In the genomic region with DNA sequence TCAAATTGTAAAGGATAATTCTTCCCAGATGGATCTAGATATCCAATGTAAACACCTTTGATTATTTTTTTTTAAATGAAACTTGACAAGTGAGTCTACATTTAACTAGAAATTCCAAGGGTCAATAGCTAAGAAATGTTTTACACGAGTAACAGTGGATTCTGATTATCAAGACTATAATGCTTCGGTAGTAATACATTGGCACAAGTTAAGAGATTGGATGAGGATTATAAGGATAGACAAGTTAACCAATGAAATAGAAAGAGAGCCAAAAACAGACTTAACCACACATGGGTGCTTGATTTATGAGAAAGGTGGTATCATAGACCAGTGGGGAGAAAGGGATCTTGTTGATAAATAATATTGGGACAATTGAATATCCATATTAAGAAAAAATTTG, we compare ENCODE assay signal across 22 cellular contexts.
"Had no signal": no experiment of that assay in that cellular context is flagged by ENCODE, and none has a peak within 500 bp of the region (broad histone marks: within the 10 kb centered on the region; RNA-seq: fewer than 3 reads in every experiment).

No MANE protein-coding gene starts in this region.

- H3K4me3 Mint-ChIP-seq: activated CD4-positive, alpha-beta T cell treated with anti-CD3 and anti-CD28 coated beads, Interleukin-2, amount 10 ng/mL, durations not matched to agents 7 days and 5 days; activated CD8-positive, alpha-beta memory T cell treated with anti-CD3 and anti-CD28 coated beads, Interleukin-2, amount 10 ng/mL, durations not matched to agents 7 days and 5 days; activated CD8-positive, alpha-beta T cell treated with anti-CD3 and anti-CD28 coated beads for 36 hours; activated naive CD4-positive, alpha-beta T cell treated with anti-CD3 and anti-CD28 coated beads, Interleukin-2, amount 10 ng/mL, durations not matched to agents 7 days and 5 days; activated naive CD8-positive, alpha-beta T cell treated with anti-CD3 and anti-CD28 coated beads, Interleukin-2, amount 50 U/mL, for 24 hours; mesothelial cell of epicardium; naive thymus-derived CD8-positive, alpha-beta T cell had no signal

- H3K27me3 ChIP-seq: esophagus squamous epithelium, gastrocnemius medialis, thyroid gland had no signal

- H3K4me3 ChIP-seq: esophagus squamous epithelium, gastrocnemius medialis, lung, thyroid gland had no signal

- H3K4me1 ChIP-seq: gastrocnemius medialis, thyroid gland had no signal

- H3K4me1 Mint-ChIP-seq: activated CD4-positive, alpha-beta T cell treated with anti-CD3 and anti-CD28 coated beads, Interleukin-2, amount 10 ng/mL, durations not matched to agents 7 days and 5 days; activated CD8-positive, alpha-beta memory T cell treated with anti-CD3 and anti-CD28 coated beads, Interleukin-2, amount 10 ng/mL, durations not matched to agents 7 days and 5 days; brain had no signal

- H3K36me3 ChIP-seq: esophagus squamous epithelium, gastrocnemius medialis, thyroid gland, WERI-Rb-1 had no signal

- H3K36me3 Mint-ChIP-seq: activated CD8-positive, alpha-beta memory T cell treated with anti-CD3 and anti-CD28 coated beads, Interleukin-2, amount 10 ng/mL, durations not matched to agents 7 days and 5 days; activated naive CD4-positive, alpha-beta T cell treated with anti-CD3 and anti-CD28 coated beads, Interleukin-2, amount 10 ng/mL, durations not matched to agents 7 days and 5 days; brain had no signal

- H3K27ac ChIP-seq: esophagus squamous epithelium, gastrocnemius medialis, thyroid gland, WERI-Rb-1 had no signal

- H3K27me3 Mint-ChIP-seq: activated CD4-positive, alpha-beta T cell treated with anti-CD3 and anti-CD28 coated beads, Interleukin-2, amount 10 ng/mL, durations not matched to agents 7 days and 5 days; activated CD8-positive, alpha-beta memory T cell treated with anti-CD3 and anti-CD28 coated beads, Interleukin-2, amount 10 ng/mL, durations not matched to agents 7 days and 5 days; activated CD8-positive, alpha-beta T cell treated with anti-CD3 and anti-CD28 coated beads for 36 hours; activated naive CD8-positive, alpha-beta T cell treated with anti-CD3 and anti-CD28 coated beads, Interleukin-2, amount 50 U/mL, for 24 hours; progenitor cell of endocrine pancreas had no signal

- H3K9me3 ChIP-seq: esophagus squamous epithelium, thyroid gland had no signal

- H3K27ac Mint-ChIP-seq: activated CD4-positive, alpha-beta T cell treated with anti-CD3 and anti-CD28 coated beads, Interleukin-2, amount 10 ng/mL, durations not matched to agents 7 days and 5 days; activated CD8-positive, alpha-beta memory T cell treated with anti-CD3 and anti-CD28 coated beads, Interleukin-2, amount 10 ng/mL, durations not matched to agents 7 days and 5 days; activated naive CD4-positive, alpha-beta T cell treated with anti-CD3 and anti-CD28 coated beads, Interleukin-2, amount 10 ng/mL, durations not matched to agents 7 days and 5 days; activated naive CD8-positive, alpha-beta T cell treated with anti-CD3 and anti-CD28 coated beads, Interleukin-2, amount 50 U/mL, for 24 hours; naive thymus-derived CD8-positive, alpha-beta T cell had no signal

- DNase-seq: activated CD4-positive, alpha-beta T cell treated with anti-CD3 and anti-CD28 coated beads, Interleukin-2, amount 10 ng/mL, durations not matched to agents 7 days and 5 days; activated CD4-positive, CD25-positive, alpha-beta regulatory T cell treated with anti-CD3 and anti-CD28 coated beads, Interleukin-2, amount 50 U/mL, for 72 hours; activated CD8-positive, alpha-beta memory T cell treated with anti-CD3 and anti-CD28 coated beads, Interleukin-2, amount 10 ng/mL, durations not matched to agents 7 days and 5 days; activated CD8-positive, alpha-beta T cell treated with anti-CD3 and anti-CD28 coated beads for 36 hours; activated effector memory CD4-positive, alpha-beta T cell treated with anti-CD3 and anti-CD28 coated beads, Interleukin-2, amount 50 U/mL, for 16 hours; activated naive CD4-positive, alpha-beta T cell treated with anti-CD3 and anti-CD28 coated beads, Interleukin-2, amount 10 ng/mL, durations not matched to agents 7 days and 5 days; activated naive CD8-positive, alpha-beta T cell treated with anti-CD3 and anti-CD28 coated beads, Interleukin-2, amount 50 U/mL, for 24 hours; activated T-cell treated with anti-CD3 and anti-CD28 coated beads for 4 hours; caudate nucleus; effector memory CD4-positive, alpha-beta T cell; esophagus squamous epithelium; gastrocnemius medialis; naive thymus-derived CD8-positive, alpha-beta T cell; stimulated activated CD4-positive, alpha-beta T cell treated with anti-CD3 and anti-CD28 coated beads, Interleukin-12 subunit alpha, Interleukin-12 subunit beta, amount 100 ng/mL, for 4 hours; stimulated activated CD4-positive, alpha-beta T cell treated with anti-CD3 and anti-CD28 coated beads, Interleukin-4, amount 100 ng/mL, for 4 hours; stimulated activated naive CD8-positive, alpha-beta T cell treated with anti-CD3 and anti-CD28 coated beads, Interleukin-15, Interleukin-2, amounts not matched to agents 100 U/mL and 50 U/mL, for 24 hours; thyroid gland; WERI-Rb-1 had no signal

- H3K9me3 Mint-ChIP-seq: activated CD4-positive, alpha-beta T cell treated with anti-CD3 and anti-CD28 coated beads, Interleukin-2, amount 10 ng/mL, durations not matched to agents 7 days and 5 days; activated CD8-positive, alpha-beta T cell treated with anti-CD3 and anti-CD28 coated beads for 36 hours; activated naive CD4-positive, alpha-beta T cell treated with anti-CD3 and anti-CD28 coated beads, Interleukin-2, amount 10 ng/mL, durations not matched to agents 7 days and 5 days; activated naive CD8-positive, alpha-beta T cell treated with anti-CD3 and anti-CD28 coated beads, Interleukin-2, amount 50 U/mL, for 24 hours had no signal
